Comparison of ENCODE assay signal across 1 cellular context in the genomic region with DNA sequence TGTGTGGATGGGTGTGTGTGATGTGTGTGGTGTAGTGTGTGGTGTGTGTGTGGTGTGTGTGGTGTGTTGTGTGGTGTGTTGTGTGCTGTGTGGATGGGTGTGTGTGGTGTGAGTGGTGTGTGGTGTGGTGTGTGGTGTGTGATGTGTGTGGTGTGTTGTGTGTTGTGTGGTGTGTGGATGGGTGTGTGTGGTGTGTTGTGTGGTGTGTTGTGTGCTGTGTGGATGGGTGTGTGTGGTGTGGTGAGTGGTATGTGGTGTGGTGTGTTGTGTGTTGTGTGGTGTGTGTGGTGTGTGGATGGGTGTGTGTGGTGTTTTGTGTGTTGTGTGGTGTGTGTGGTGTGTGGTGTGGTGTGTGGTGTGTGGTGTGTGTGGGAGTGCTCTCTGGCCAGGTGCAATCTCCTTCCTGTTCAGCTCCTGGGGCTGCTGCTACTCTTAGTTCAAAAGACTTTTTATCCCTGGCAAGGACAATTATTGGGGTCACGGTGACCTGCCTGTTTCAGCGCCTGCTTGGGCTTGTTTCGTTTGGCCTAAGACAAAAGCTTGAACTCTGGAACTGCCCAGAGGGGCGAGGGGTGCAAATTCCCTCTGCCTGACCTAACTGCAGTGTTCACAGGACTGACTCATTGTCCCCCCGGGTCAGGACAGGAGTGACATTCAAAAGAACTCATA.
TF ChIP-seq lines count a peak whose summit lies in the region.

No MANE protein-coding gene starts in this region.

TF ChIP-seq in HCT116, 20 proteins besides CTCF, POLR2A, EP300 and RAD21 (continued from another document):
- TF ChIP-seq, protein P1, sequence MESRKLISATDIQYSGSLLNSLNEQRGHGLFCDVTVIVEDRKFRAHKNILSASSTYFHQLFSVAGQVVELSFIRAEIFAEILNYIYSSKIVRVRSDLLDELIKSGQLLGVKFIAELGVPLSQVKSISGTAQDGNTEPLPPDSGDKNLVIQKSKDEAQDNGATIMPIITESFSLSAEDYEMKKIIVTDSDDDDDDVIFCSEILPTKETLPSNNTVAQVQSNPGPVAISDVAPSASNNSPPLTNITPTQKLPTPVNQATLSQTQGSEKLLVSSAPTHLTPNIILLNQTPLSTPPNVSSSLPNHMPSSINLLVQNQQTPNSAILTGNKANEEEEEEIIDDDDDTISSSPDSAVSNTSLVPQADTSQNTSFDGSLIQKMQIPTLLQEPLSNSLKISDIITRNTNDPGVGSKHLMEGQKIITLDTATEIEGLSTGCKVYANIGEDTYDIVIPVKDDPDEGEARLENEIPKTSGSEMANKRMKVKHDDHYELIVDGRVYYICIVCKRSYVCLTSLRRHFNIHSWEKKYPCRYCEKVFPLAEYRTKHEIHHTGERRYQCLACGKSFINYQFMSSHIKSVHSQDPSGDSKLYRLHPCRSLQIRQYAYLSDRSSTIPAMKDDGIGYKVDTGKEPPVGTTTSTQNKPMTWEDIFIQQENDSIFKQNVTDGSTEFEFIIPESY (IDR thresholded peaks at IDR 0.05; ENCODE audit: extremely low read depth, insufficient replicate concordance, low read length) = no peak
- no peak for TF ChIP-seq ZFX (IDR thresholded peaks at IDR 0.05)
- no peak for TF ChIP-seq SP1 (IDR thresholded peaks at IDR 0.05; ENCODE audit: low read depth)
- TF ChIP-seq ZNF274 (IDR thresholded peaks at IDR 0.05; ENCODE audit: low read depth, low read length) = no peak
